In the genomic region with DNA sequence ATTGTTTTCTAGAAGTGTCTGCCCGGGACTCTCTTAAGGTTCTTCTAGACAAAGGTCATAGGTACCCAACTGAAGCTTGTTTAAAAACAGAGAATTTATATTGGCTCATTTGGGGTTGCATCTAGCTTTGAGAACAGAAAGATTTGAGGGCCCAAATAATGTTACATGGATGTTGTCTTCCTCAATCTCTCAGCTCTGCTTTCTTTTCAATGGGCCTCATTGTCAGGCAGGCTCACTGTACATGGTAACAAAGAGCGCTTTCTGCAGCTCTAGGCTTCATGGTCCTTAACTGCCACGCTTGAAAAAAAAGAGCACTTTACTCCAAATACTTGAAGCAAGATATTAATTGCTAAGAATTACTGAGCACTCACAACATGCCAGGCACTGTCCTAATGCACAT, we compare ENCODE assay signal across 14 cellular contexts.
"Had no signal": no experiment of that assay in that cellular context is flagged by ENCODE, and none has a peak within 500 bp of the region (broad histone marks: within the 10 kb centered on the region; RNA-seq: fewer than 3 reads in every experiment).

No MANE protein-coding gene starts in this region.

- H3K4me3 ChIP-seq: body of pancreas, left lung, right atrium auricular region, SK-N-MC, smooth muscle cell had no signal

- DNase-seq: activated CD8-positive, alpha-beta T cell treated with anti-CD3 and anti-CD28 coated beads, Interleukin-2, amount 10 ng/mL, durations not matched to agents 7 days and 5 days; activated naive CD4-positive, alpha-beta T cell treated with anti-CD3 and anti-CD28 coated beads for 36 hours; body of pancreas; endodermal cell; left lung; mesenchymal stem cell; nephron progenitor cell; T-cell; T1000; trophoblast cell had no signal

- H3K27ac ChIP-seq: body of pancreas, left lung, parathyroid adenoma, right atrium auricular region, SK-N-MC had no signal
